In genomic region chr1:41379741-41380130, GRCh38 we compare ENCODE assay signal across 13 cellular contexts. TPM values are rescaled to one million over a fixed set of nuclear protein-coding genes. Genes with fewer than 3 reads are reported as not detected.
DNase-seq lines count a peak whose midpoint lies in the region; ATAC-seq, FAIRE-seq and TF ChIP-seq lines count a peak whose summit lies in the region.
"Had no signal": no experiment of that assay in that cellular context is flagged by ENCODE, and none has a peak within 500 bp of the region (broad histone marks: within the 10 kb centered on the region; RNA-seq: fewer than 3 reads in every experiment).

No MANE protein-coding gene starts in this region.

- H3K27ac ChIP-seq in SK-N-MC = peak overlapping the region; percentile 57
- no peak overlapping the region for H3K27ac ChIP-seq in osteoblast (ENCODE audit: low read depth, low read length)

- H3K9me3 ChIP-seq in SK-N-MC (ENCODE audit: low read depth, low read length) (no peaks in the 10 kb centered on the region), osteoblast (ENCODE audit: low read depth, low read length) (no peaks in the 10 kb centered on the region)

- peak; percentile 85 for DNase-seq in COLO668 (lab: John Stamatoyannopoulos, UW; ENCODE audit: unreplicated experiment)
- DNase-seq in NCI-H1092 treated with DMSO at 0.1 percent for 48 hours (lab: John Stamatoyannopoulos, UW) = peak; percentile 54
- DNase-seq in SK-N-MC (ENCODE audit: low read depth, low spot score) = no peak
- DNase-seq in osteoblast (ENCODE audit: insufficient read length, low spot score, missing footprints) = peak; percentile 89
- DNase-seq in cortex of kidney (lab: John Stamatoyannopoulos, UW) = no peak
- DNase-seq in GM12892 (ENCODE audit: insufficient read length) = no peak
- DNase-seq: anterior cingulate cortex, dermis blood vessel endothelial cell, NCI-H226, trophoblast cell had no signal

- no peak overlapping the region for H2AFZ ChIP-seq in osteoblast (ENCODE audit: low read length)

- H4K20me1 ChIP-seq in osteoblast (ENCODE audit: insufficient read depth, low read length) = peaks cover 4% of the 10 kb centered on the region

- no peaks in the 10 kb centered on the region for H3K79me2 ChIP-seq in osteoblast (ENCODE audit: insufficient read depth, low read length)

- H3K36me3 ChIP-seq in SK-N-MC (ENCODE audit: insufficient read depth, low read length) = no peaks in the 10 kb centered on the region
- no peaks in the 10 kb centered on the region for H3K36me3 ChIP-seq in osteoblast (ENCODE audit: insufficient read depth, low read length)

- H3K4me3 ChIP-seq in SK-N-MC = no peak overlapping the region
- H3K4me3 ChIP-seq in osteoblast (ENCODE audit: insufficient read depth, low read length) = no peak overlapping the region
- H3K4me3 ChIP-seq: GM12878 had no signal

- H3K9ac ChIP-seq in SK-N-MC (ENCODE audit: insufficient read length) = peak overlapping the region; percentile 18

- TF ChIP-seq CTCF in osteoblast (IDR thresholded peaks at IDR 0.05; ENCODE audit: extremely low read depth, low read depth, low read length) = no peak

- ATAC-seq in HG03460 (IDR thresholded peaks at IDR 0.05; ENCODE audit: unreplicated experiment) = no peak
- no peak for ATAC-seq in HG02571 (IDR thresholded peaks at IDR 0.05; ENCODE audit: unreplicated experiment)
- ATAC-seq: GM12878 had no signal

- no peak for FAIRE-seq in GM12892 (lab: Jason Lieb, UNC)
- FAIRE-seq: GM12878 had no signal

- H3K27me3 ChIP-seq in osteoblast (ENCODE audit: insufficient read depth, low read length) = peaks cover 5% of the 10 kb centered on the region

- no peak for TF ChIP-seq POLR2A in GM12892 (IDR thresholded peaks at IDR 0.05; ENCODE audit: low read depth, low read length)

- H3K4me2 ChIP-seq in osteoblast (ENCODE audit: insufficient read depth, low read length) = no peak overlapping the region

- H3K4me1 ChIP-seq in osteoblast (ENCODE audit: insufficient read depth, low read length) = peaks cover 18% of the 10 kb centered on the region

RNA-seq across cellular contexts. Expression of gene FOXO6, which starts 18.5 kb away (rescaled TPM):
- total RNA-seq in osteoblast = not detected in 2 replicates
- not detected for polyA plus RNA-seq in GM12892 (2012; ENCODE audit: missing spikeins)
- total RNA-seq: dermis blood vessel endothelial cell, GM12878 had no signal

Comparison
In these comparisons a context has a peak if more than half of its experiments do, and no peak if none do; other contexts are left out.
1. DNase-seq: peak in COLO668 (single experiment), NCI-H1092 treated with DMSO at 0.1 percent for 48 hours (single experiment) and osteoblast (single experiment); none in SK-N-MC (single experiment), cortex of kidney (single experiment) and GM12892 (single experiment).